8 cellular contexts compared by ENCODE assay signal in the genomic region with DNA sequence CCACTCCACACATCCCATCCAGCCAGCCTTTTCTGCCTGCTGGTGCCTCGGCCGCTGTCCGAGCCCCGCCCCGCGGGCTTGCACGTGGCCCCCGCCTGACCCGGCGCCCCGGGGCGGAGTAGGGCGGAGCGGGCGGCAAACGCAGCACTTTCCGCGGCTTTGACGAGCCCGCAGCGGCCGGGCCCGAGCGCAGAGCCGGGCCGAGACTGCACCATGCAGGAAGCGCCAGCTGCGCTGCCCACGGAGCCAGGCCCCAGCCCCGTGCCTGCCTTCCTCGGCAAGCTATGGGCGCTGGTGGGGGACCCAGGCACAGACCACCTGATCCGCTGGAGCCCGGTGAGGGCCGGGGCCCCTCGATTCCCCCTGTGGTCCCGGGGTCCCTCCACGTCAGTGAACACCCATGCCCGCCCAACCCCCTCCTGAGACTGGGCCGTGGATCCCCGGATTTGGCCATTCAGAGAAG. TPM values are rescaled to one million over a fixed set of nuclear protein-coding genes. Genes with fewer than 3 reads are reported as not detected.
A peak's percentile ranks its signal among the peaks of the same experiment; 100 is the strongest.
DNase-seq lines count a peak whose midpoint lies in the region; ATAC-seq lines count a peak whose summit lies in the region.

A gene with protein sequence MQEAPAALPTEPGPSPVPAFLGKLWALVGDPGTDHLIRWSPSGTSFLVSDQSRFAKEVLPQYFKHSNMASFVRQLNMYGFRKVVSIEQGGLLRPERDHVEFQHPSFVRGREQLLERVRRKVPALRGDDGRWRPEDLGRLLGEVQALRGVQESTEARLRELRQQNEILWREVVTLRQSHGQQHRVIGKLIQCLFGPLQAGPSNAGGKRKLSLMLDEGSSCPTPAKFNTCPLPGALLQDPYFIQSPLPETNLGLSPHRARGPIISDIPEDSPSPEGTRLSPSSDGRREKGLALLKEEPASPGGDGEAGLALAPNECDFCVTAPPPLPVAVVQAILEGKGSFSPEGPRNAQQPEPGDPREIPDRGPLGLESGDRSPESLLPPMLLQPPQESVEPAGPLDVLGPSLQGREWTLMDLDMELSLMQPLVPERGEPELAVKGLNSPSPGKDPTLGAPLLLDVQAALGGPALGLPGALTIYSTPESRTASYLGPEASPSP (plus strand): TSS at position 147 of the 463 bp plus-strand sequence. CDS start 67 bp downstream, at position 214.

- no peak for ATAC-seq in T-helper 17 cell
- ATAC-seq in GM21423 (IDR thresholded peaks at IDR 0.05; ENCODE audit: unreplicated experiment) = no peak

- no peaks in the 10 kb centered on the region for H3K9me3 ChIP-seq in T-helper 17 cell (ENCODE audit: control insufficient read depth, low read length, poor library complexity, severe bottlenecking)

- no peak within 1 kb of the TSS for H3K27ac Mint-ChIP-seq in T-helper 17 cell

- peaks cover 2% of the 10 kb centered on the region for H3K36me3 Mint-ChIP-seq in T-helper 17 cell (ENCODE audit: low read depth)

- H3K27me3 Mint-ChIP-seq in T-helper 17 cell = peaks cover 19% of the 10 kb centered on the region

- H3K4me1 Mint-ChIP-seq in T-helper 17 cell = peaks cover 22% of the 10 kb centered on the region

- peak within 1 kb of the TSS; percentile 73 for H3K4me3 Mint-ChIP-seq in T-helper 17 cell

- DNase-seq in NCI-H2171 treated with DMSO at 0.1 percent for 48 hours (lab: John Stamatoyannopoulos, UW) (peak; percentile 9), NCI-H2171 (lab: John Stamatoyannopoulos, UW) (no peak), T-helper 17 cell (no peak), foreskin melanocyte (peak; percentile 77), occipital lobe (lab: John Stamatoyannopoulos, UW) (peak; percentile 53), activated gamma-delta T cell treated with Interleukin-2 at 50 U/mL for 16 hours (no peak), NCI-H1048 (lab: John Stamatoyannopoulos, UW) (no peak)

RNA-seq across cellular contexts. Expression of the gene that starts here (rescaled TPM):
- 10 to 100 TPM; 54.5 to 80.9 TPM for total RNA-seq in T-helper 17 cell
- 5.1 TPM for total RNA-seq in occipital lobe

Comparison
In these comparisons a context has a peak if more than half of its experiments do, and no peak if none do; other contexts are left out.
1. DNase-seq: peak in NCI-H2171 treated with DMSO at 0.1 percent for 48 hours (single experiment), foreskin melanocyte (single experiment) and occipital lobe (single experiment); none in NCI-H2171 (single experiment), T-helper 17 cell (0 of 3), activated gamma-delta T cell treated with Interleukin-2 at 50 U/mL for 16 hours (single experiment) and NCI-H1048 (single experiment).